23 cellular contexts compared by ENCODE assay signal in genomic region chr1:219732814-219733491, GRCh38.
DNase-seq lines count a peak whose midpoint lies in the region; ATAC-seq, FAIRE-seq and TF ChIP-seq lines count a peak whose summit lies in the region.
"Had no signal": no experiment of that assay in that cellular context is flagged by ENCODE, and none has a peak within 500 bp of the region (broad histone marks: within the 10 kb centered on the region; RNA-seq: fewer than 3 reads in every experiment).

No MANE protein-coding gene starts in this region.

- no peaks in the 10 kb centered on the region for H3K36me3 ChIP-seq in MG63
- H3K36me3 ChIP-seq in PC-3 (ENCODE audit: low read depth, low read length): no peaks in the 10 kb centered on the region
- no peaks in the 10 kb centered on the region for H3K36me3 ChIP-seq in GM12878 (ENCODE audit: control insufficient read depth in 2 of 2, insufficient read depth in 2 of 2, low read length in 1 of 2)
- H3K36me3 ChIP-seq: BLaER1 treated with 17β-estradiol and CSF1 and Interleukin-3, amounts not matched to agents 10 nM and 100 nM; HAP-1; SJSA1 had no signal

- no peak for TF ChIP-seq EP300 in GM12878 (IDR thresholded peaks at IDR 0.05; ENCODE audit: borderline replicate concordance in 1 of 2, control insufficient read depth in 1 of 2, low read depth in 2 of 2, low read length in 2 of 2)

- H3K79me2 ChIP-seq in PC-3 (ENCODE audit: low read length): no peaks in the 10 kb centered on the region
- no peaks in the 10 kb centered on the region for H3K79me2 ChIP-seq in GM12878 (ENCODE audit: control insufficient read depth, insufficient read depth, low read length)

- POLR2A ChIA-PET in PC-3 (lab: Charles Lee; ENCODE audit: unreplicated experiment): no interaction called here
- POLR2A ChIA-PET in GM12878 (lab: Charles Lee): no interaction called here

- no peaks in the 10 kb centered on the region for H4K20me1 ChIP-seq in PC-3 (ENCODE audit: low read length)
- no peaks in the 10 kb centered on the region for H4K20me1 ChIP-seq in GM12878 (ENCODE audit: control insufficient read depth, insufficient read depth)
- H4K20me1 ChIP-seq: BLaER1 treated with 17β-estradiol and CSF1 and Interleukin-3, amounts not matched to agents 10 nM and 100 nM had no signal

- H3K27ac Mint-ChIP-seq in CD14-positive monocyte: no peak overlapping the region
- H3K27ac Mint-ChIP-seq: CD8-positive, alpha-beta memory T cell had no signal

- CTCF ChIA-PET in PC-3 (lab: Charles Lee): no interaction called here
- CTCF ChIA-PET in GM12878 (lab: Yijun Ruan, JAX): no interaction called here

- RAD21 ChIA-PET in GM12878 (lab: Charles Lee; ENCODE audit: unreplicated experiment): no interaction called here

- H3K9me3 ChIP-seq in MG63 (peaks cover 3% of the 10 kb centered on the region; the same call in 1 of the 2 replicates), PC-3 (ENCODE audit: low read length) (no peaks in the 10 kb centered on the region), GM12878 (replicated peaks; ENCODE audit: control insufficient read depth, insufficient read depth, low read length) (no peaks in the 10 kb centered on the region)
- H3K9me3 ChIP-seq: HAP-1, SJSA1 had no signal

- intact Hi-C loops in PC-3 (cut with micrococcal nuclease): no loop called here
- intact Hi-C loops in GM12878 (cut with micrococcal nuclease; ENCODE audit: unreplicated experiment): no loop called here
- intact Hi-C loops in CD14-positive monocyte (cut with micrococcal nuclease): no loop called here

- no peak overlapping the region for H3K4me3 Mint-ChIP-seq in CD14-positive monocyte
- H3K4me3 Mint-ChIP-seq: CD8-positive, alpha-beta memory T cell had no signal

- BruUV-seq in PC-3 (replicated peaks; lab: Mats Ljungman, UMichigan) (no TSS peak), GM12878 (replicated peaks; lab: Mats Ljungman, UMichigan) (no TSS peak)

- no peak for TF ChIP-seq POLR2A in GM12878 (IDR thresholded peaks at IDR 0.05; ENCODE audit: low read depth, low read length)

- no peaks in the 10 kb centered on the region for H3K9me2 ChIP-seq in PC-3 (replicated peaks; ENCODE audit: low read length)

- in situ Hi-C loops in GM12878 (cut with MboI): no loop called here

- ATAC-seq in PC-3 (no peak), GM12878 (no peak), HG02884 (IDR thresholded peaks at IDR 0.05; ENCODE audit: unreplicated experiment) (no peak)

- H3K36me3 Mint-ChIP-seq in CD14-positive monocyte: no peaks in the 10 kb centered on the region

- H3K9me3 Mint-ChIP-seq in CD14-positive monocyte: peaks cover 2 to 9% (median 5%) of the 10 kb centered on the region in 7 donors

- peak overlapping the region; percentile 30 for H3K27ac ChIP-seq in PC-3 (ENCODE audit: low read length)
- H3K27ac ChIP-seq in GM12878 (ENCODE audit: control insufficient read depth, insufficient read depth): no peak overlapping the region
- H3K27ac ChIP-seq: GM23248, SJSA1 had no signal

- no peaks in the 10 kb centered on the region for H3K27me3 ChIP-seq in MG63
- no peaks in the 10 kb centered on the region for H3K27me3 ChIP-seq in PC-3 (ENCODE audit: low read length)
- H3K27me3 ChIP-seq in GM12878 (replicated peaks in 1 of 2; ENCODE audit: control insufficient read depth in 2 of 2, insufficient read depth in 2 of 2, low read length in 1 of 2): no peaks in the 10 kb centered on the region
- H3K27me3 ChIP-seq: BLaER1 treated with 17β-estradiol and CSF1 and Interleukin-3, amounts not matched to agents 10 nM and 100 nM; SJSA1 had no signal

- DNase-seq in Daoy (ENCODE audit: low read depth) (peak; percentile 30), MG63 (peak; percentile 32), PC-3 (peak; percentile 62), GM12878 (ENCODE audit: low read depth, low spot score) (no peak), CD14-positive monocyte (ENCODE audit: low spot score) (no peak), GM20000 (ENCODE audit: low spot score) (no peak)
- DNase-seq in stimulated activated CD4-positive, alpha-beta T cell treated with anti-CD3 and anti-CD28 coated beads, Interleukin-4, amount 100 ng/mL, for 1 hour: no peak
- DNase-seq: CD8-positive, alpha-beta memory T cell; DMS79 treated with DMSO at 0.1 percent for 48 hours; GM23248; IMR-90; Karpas-422; NCI-H1417; NCI-H187 treated with DMSO at 0.1 percent for 48 hours; NCI-H2227 treated with DMSO at 0.1 percent for 48 hours; NCI-H510A treated with DMSO at 0.1 percent for 48 hours; RPMI8226 had no signal

- 0% methylated on average over 2 of the region's 2 CpGs for WGBS in GM12878 (ENCODE audit: insufficient coverage, insufficient replicate concordance, low lambda C conversion rate, missing lambda C conversion rate)

- FAIRE-seq in GM12878 (lab: Jason Lieb, UNC): no peak
- FAIRE-seq: D721Med, HTR-8/SVneo had no signal

- H3K4me1 Mint-ChIP-seq in CD14-positive monocyte: no peaks in the 10 kb centered on the region
- H3K4me1 Mint-ChIP-seq: CD8-positive, alpha-beta memory T cell had no signal

- H2AFZ ChIP-seq in PC-3 (ENCODE audit: low read length) (peak overlapping the region; percentile 57), GM12878 (ENCODE audit: control insufficient read depth, low read depth, low read length) (no peak overlapping the region)
- H2AFZ ChIP-seq: GM23248 had no signal

- TF ChIP-seq RAD21 in GM12878 (IDR thresholded peaks at IDR 0.05; ENCODE audit: insufficient read depth, low read depth, low read length): no peak

- H3K4me2 ChIP-seq in PC-3 (ENCODE audit: low read length): 0 out of 2 replicates have a peak overlapping the region, but pooled peaks have one; percentile 4
- H3K4me2 ChIP-seq in GM12878 (ENCODE audit: control insufficient read depth, insufficient read depth): no peak overlapping the region

- peaks cover 0 to under 1% (median 0%) of the 10 kb centered on the region in 3 donors for H3K27me3 Mint-ChIP-seq in CD14-positive monocyte (ENCODE audit: low read depth in 3 of 3)
- H3K27me3 Mint-ChIP-seq: CD8-positive, alpha-beta memory T cell had no signal

- SMC1A ChIA-PET in GM12878 (lab: Charles Lee; ENCODE audit: uncharacterized antibody, unreplicated experiment): no interaction called here

- TF ChIP-seq CTCF in PC-3 (conservative IDR thresholded peaks at IDR 0.05; ENCODE audit: low read depth, low read length) (no peak), GM12878 (IDR thresholded peaks at IDR 0.05 in 2 of 3, conservative IDR thresholded peaks at IDR 0.05 in 1 of 3; ENCODE audit: control insufficient read depth in 2 of 3, extremely low read depth in 1 of 3, insufficient read depth in 1 of 3, low read depth in 3 of 3, low read length in 3 of 3) (no peak), CD14-positive monocyte (IDR thresholded peaks at IDR 0.05) (no peak), GM20000 (IDR thresholded peaks at IDR 0.05; ENCODE audit: extremely low read depth, missing control alignments) (no peak)

- H3K9ac ChIP-seq in PC-3 (ENCODE audit: low read length): no peak overlapping the region
- no peak overlapping the region for H3K9ac ChIP-seq in GM12878 (ENCODE audit: control insufficient read depth, insufficient read depth, low read length)
- H3K9ac ChIP-seq: BLaER1 treated with 17β-estradiol and CSF1 and Interleukin-3, amounts not matched to agents 10 nM and 100 nM; GM23248 had no signal

- H3F3A ChIP-seq in PC-3 (ENCODE audit: low read length, unreplicated experiment): no peaks in the 10 kb centered on the region

- H3K4me3 ChIP-seq in MG63 (no peak overlapping the region), PC-3 (ENCODE audit: low read length) (no peak overlapping the region), GM12878 (no peak overlapping the region)
- H3K4me3 ChIP-seq: BLaER1 treated with 17β-estradiol and CSF1 and Interleukin-3, amounts not matched to agents 10 nM and 100 nM; GM23248; HAP-1; SJSA1 had no signal

- H3K4me1 ChIP-seq in PC-3 (ENCODE audit: insufficient read depth, low read length): peaks cover 29% of the 10 kb centered on the region
- no peaks in the 10 kb centered on the region for H3K4me1 ChIP-seq in GM12878 (ENCODE audit: control insufficient read depth, insufficient read depth, low read length)
- H3K4me1 ChIP-seq: HAP-1, SJSA1 had no signal

TF ChIP-seq in GM12878, 131 proteins besides CTCF, POLR2A, EP300 and RAD21:
- TF ChIP-seq FOXM1 (IDR thresholded peaks at IDR 0.05; ENCODE audit: low read depth, low read length) (no peak), SPI1 (IDR thresholded peaks at IDR 0.05; ENCODE audit: borderline replicate concordance, insufficient read depth, low read depth, low read length) (peak; percentile 35; the same call in 1 of the 2 replicates)

Comparison
In these comparisons a context has a peak if more than half of its experiments do, and no peak if none do; other contexts are left out.
1. DNase-seq: peak in Daoy (single experiment), MG63 (single experiment) and PC-3 (single experiment); none in GM12878 (single experiment), CD14-positive monocyte (single experiment), stimulated activated CD4-positive, alpha-beta T cell treated with anti-CD3 and anti-CD28 coated beads, Interleukin-4, amount 100 ng/mL, for 1 hour (single experiment) and GM20000 (single experiment).